29 cellular contexts compared by ENCODE assay signal in the genomic region with DNA sequence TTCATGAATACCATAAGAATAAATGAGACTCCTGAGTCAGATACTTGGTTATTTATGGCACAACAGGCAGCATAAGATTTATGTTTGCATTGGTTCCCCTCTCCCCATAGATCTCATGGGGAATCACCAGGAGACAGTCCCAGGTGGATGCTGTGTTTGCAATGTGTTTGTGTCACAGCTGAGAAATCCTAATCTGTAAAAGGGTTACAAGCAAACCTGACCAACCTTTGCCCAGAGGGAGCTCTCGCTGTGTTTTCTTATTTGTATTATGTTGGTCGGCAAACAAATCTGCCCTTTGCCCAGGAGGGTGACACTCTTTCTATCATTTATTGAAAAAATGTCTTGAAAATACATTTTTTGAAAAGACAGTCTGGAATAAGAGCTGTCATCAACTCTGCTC.
"Had no signal": no experiment of that assay in that cellular context is flagged by ENCODE, and none has a peak within 500 bp of the region (broad histone marks: within the 10 kb centered on the region; RNA-seq: fewer than 3 reads in every experiment).

No MANE protein-coding gene starts in this region.

- H3K27ac ChIP-seq: brain microvascular endothelial cell, coronary artery, gastroesophageal sphincter, neutrophil, sigmoid colon, upper lobe of left lung, vagina had no signal

- H3K36me3 Mint-ChIP-seq: activated CD4-positive, alpha-beta memory T cell treated with anti-CD3 and anti-CD28 coated beads for 36 hours; activated naive CD4-positive, alpha-beta T cell treated with anti-CD3 and anti-CD28 coated beads, Interleukin-2, amount 10 ng/mL, durations not matched to agents 7 days and 5 days; activated naive CD8-positive, alpha-beta T cell treated with anti-CD3 and anti-CD28 coated beads, Interleukin-2, amount 10 ng/mL, durations not matched to agents 7 days and 5 days; mesothelial cell of epicardium; naive B cell; stimulated activated memory B cell treated with anti-CD40 and anti-IgM and Interleukin-4, amounts not matched to agents 10 μg/mL and 1 μg/mL and 100 μg/mL, for 72 hours had no signal

- H3K9me3 ChIP-seq: gastroesophageal sphincter, neutrophil, sigmoid colon, upper lobe of left lung, vagina had no signal

- H3K4me1 ChIP-seq: gastroesophageal sphincter, vagina had no signal

- H3K4me1 Mint-ChIP-seq: activated naive CD4-positive, alpha-beta T cell treated with anti-CD3 and anti-CD28 coated beads, Interleukin-2, amount 10 ng/mL, durations not matched to agents 7 days and 5 days; stimulated activated naive CD8-positive, alpha-beta T cell treated with anti-CD3 and anti-CD28 coated beads, Interleukin-15, amount 100 ng/mL, for 72 hours had no signal

- ATAC-seq: gastroesophageal sphincter; left cardiac atrium; stimulated activated memory B cell treated with anti-CD40 and anti-IgM and Interleukin-4, amounts not matched to agents 10 μg/mL and 1 μg/mL and 100 μg/mL, for 72 hours; stimulated activated naive CD8-positive, alpha-beta T cell treated with anti-CD3 and anti-CD28 coated beads, Interleukin-15, amount 100 ng/mL, for 72 hours had no signal

- H3K27me3 ChIP-seq: brain microvascular endothelial cell, gastroesophageal sphincter, neutrophil, sigmoid colon, upper lobe of left lung, vagina had no signal

- DNase-seq: activated CD4-positive, alpha-beta memory T cell treated with anti-CD3 and anti-CD28 coated beads for 36 hours; activated CD4-positive, alpha-beta T cell treated with anti-CD3 and anti-CD28 coated beads, Interleukin-2, amount 10 ng/mL, durations not matched to agents 24 days and 14 days; activated CD4-positive, CD25-positive, alpha-beta regulatory T cell treated with anti-CD3 and anti-CD28 coated beads, Interleukin-2, amount 50 U/mL, for 72 hours; activated CD8-positive, alpha-beta memory T cell treated with anti-CD3 and anti-CD28 coated beads, Interleukin-2, amount 50 U/mL, for 4 hours; activated gamma-delta T cell; activated naive CD4-positive, alpha-beta T cell treated with anti-CD3 and anti-CD28 coated beads, Interleukin-2, amount 10 ng/mL, durations not matched to agents 7 days and 5 days; activated naive CD8-positive, alpha-beta T cell treated with anti-CD3 and anti-CD28 coated beads, Interleukin-2, amount 10 ng/mL, durations not matched to agents 7 days and 5 days; activated T-cell treated with anti-CD3 and anti-CD28 coated beads, Interleukin-2, amount 50 U/mL, for 1 hour; brain microvascular endothelial cell; hippocampal formation; left cardiac atrium; naive B cell; nephron progenitor cell; retina; sigmoid colon; stimulated activated CD4-positive, alpha-beta T cell treated with anti-CD3 and anti-CD28 coated beads, Interleukin-1b, Interleukin-23, amount 100 ng/mL, for 48 hours; stimulated activated CD4-positive, alpha-beta T cell treated with anti-CD3 and anti-CD28 coated beads, Interleukin-4, amount 100 ng/mL, for 4 hours; stimulated activated CD8-positive, alpha-beta memory T cell treated with anti-CD3 and anti-CD28 coated beads, Interleukin-4, amount 100 ng/mL, for 48 hours; stimulated activated naive CD8-positive, alpha-beta T cell treated with anti-CD3 and anti-CD28 coated beads, Interleukin-15, amount 100 ng/mL, for 72 hours; substantia nigra; T1000; upper lobe of left lung had no signal

- H3K36me3 ChIP-seq: brain microvascular endothelial cell, gastroesophageal sphincter, neutrophil, sigmoid colon, upper lobe of left lung, vagina had no signal

- H3K27ac Mint-ChIP-seq: activated CD4-positive, alpha-beta memory T cell treated with anti-CD3 and anti-CD28 coated beads for 36 hours; activated CD4-positive, alpha-beta T cell treated with anti-CD3 and anti-CD28 coated beads, Interleukin-2, amount 10 ng/mL, durations not matched to agents 24 days and 14 days; activated naive CD4-positive, alpha-beta T cell treated with anti-CD3 and anti-CD28 coated beads, Interleukin-2, amount 10 ng/mL, durations not matched to agents 7 days and 5 days; activated naive CD8-positive, alpha-beta T cell treated with anti-CD3 and anti-CD28 coated beads, Interleukin-2, amount 10 ng/mL, durations not matched to agents 7 days and 5 days; mesothelial cell of epicardium; naive B cell; nephron progenitor cell; stimulated activated memory B cell treated with anti-CD40 and anti-IgM and Interleukin-4, amounts not matched to agents 10 μg/mL and 1 μg/mL and 100 μg/mL, for 72 hours; stimulated activated naive CD8-positive, alpha-beta T cell treated with anti-CD3 and anti-CD28 coated beads, Interleukin-15, amount 100 ng/mL, for 72 hours had no signal

- H3K4me3 ChIP-seq: coronary artery, gastroesophageal sphincter, sigmoid colon, smooth muscle cell, upper lobe of left lung, vagina had no signal

- H3K9me3 Mint-ChIP-seq: activated CD4-positive, alpha-beta memory T cell treated with anti-CD3 and anti-CD28 coated beads for 36 hours; activated CD4-positive, alpha-beta T cell treated with anti-CD3 and anti-CD28 coated beads, Interleukin-2, amount 10 ng/mL, durations not matched to agents 24 days and 14 days; activated naive CD4-positive, alpha-beta T cell treated with anti-CD3 and anti-CD28 coated beads, Interleukin-2, amount 10 ng/mL, durations not matched to agents 7 days and 5 days; activated naive CD8-positive, alpha-beta T cell treated with anti-CD3 and anti-CD28 coated beads, Interleukin-2, amount 10 ng/mL, durations not matched to agents 7 days and 5 days; mesothelial cell of epicardium; naive B cell; nephron progenitor cell; stimulated activated memory B cell treated with anti-CD40 and anti-IgM and Interleukin-4, amounts not matched to agents 10 μg/mL and 1 μg/mL and 100 μg/mL, for 72 hours; stimulated activated naive CD8-positive, alpha-beta T cell treated with anti-CD3 and anti-CD28 coated beads, Interleukin-15, amount 100 ng/mL, for 72 hours had no signal

- H3K4me3 Mint-ChIP-seq: activated CD4-positive, alpha-beta memory T cell treated with anti-CD3 and anti-CD28 coated beads for 36 hours; activated CD4-positive, alpha-beta T cell treated with anti-CD3 and anti-CD28 coated beads, Interleukin-2, amount 10 ng/mL, durations not matched to agents 24 days and 14 days; activated naive CD4-positive, alpha-beta T cell treated with anti-CD3 and anti-CD28 coated beads, Interleukin-2, amount 10 ng/mL, durations not matched to agents 7 days and 5 days; activated naive CD8-positive, alpha-beta T cell treated with anti-CD3 and anti-CD28 coated beads, Interleukin-2, amount 10 ng/mL, durations not matched to agents 7 days and 5 days; mesothelial cell of epicardium; naive B cell; nephron progenitor cell; stimulated activated memory B cell treated with anti-CD40 and anti-IgM and Interleukin-4, amounts not matched to agents 10 μg/mL and 1 μg/mL and 100 μg/mL, for 72 hours; stimulated activated naive CD8-positive, alpha-beta T cell treated with anti-CD3 and anti-CD28 coated beads, Interleukin-15, amount 100 ng/mL, for 72 hours had no signal
